ENCODE assay signal across 19 cellular contexts in genomic region chr6:44008821-44009370, GRCh38.
"Had no signal": no experiment of that assay in that cellular context is flagged by ENCODE, and none has a peak within 500 bp of the region (broad histone marks: within the 10 kb centered on the region; RNA-seq: fewer than 3 reads in every experiment).

No MANE protein-coding gene starts in this region.

- H3K9me3 ChIP-seq: adrenal gland, breast epithelium, esophagus muscularis mucosa, lower lobe of right lung, testis had no signal

- ATAC-seq: activated CD8-positive, alpha-beta memory T cell treated with anti-CD3 and anti-CD28 coated beads, Interleukin-2, amount 10 ng/mL, durations not matched to agents 7 days and 5 days; left colon; lower lobe of right lung; stimulated activated naive CD8-positive, alpha-beta T cell treated with anti-CD3 and anti-CD28 coated beads, Interleukin-15, amount 100 ng/mL, for 72 hours had no signal

- H3K4me3 ChIP-seq: adrenal gland, breast epithelium, esophagus muscularis mucosa, hepatocyte, lower lobe of right lung, skin epidermis, testis had no signal

- H2AFZ ChIP-seq: hepatocyte had no signal

- DNase-seq: activated CD4-positive, alpha-beta memory T cell treated with anti-CD3 and anti-CD28 coated beads for 36 hours; activated CD4-positive, alpha-beta T cell treated with anti-CD3 and anti-CD28 coated beads for 1 hour; activated CD8-positive, alpha-beta memory T cell treated with anti-CD3 and anti-CD28 coated beads, Interleukin-2, amount 10 ng/mL, durations not matched to agents 7 days and 5 days; activated T-cell treated with anti-CD3 and anti-CD28 coated beads, Interleukin-2, amount 50 U/mL, for 1 hour; cerebellar nuclear complex; effector CD8-positive, alpha-beta T cell; left colon; lower lobe of right lung; midbrain; occipital lobe; stimulated activated CD4-positive, alpha-beta T cell treated with anti-CD3 and anti-CD28 coated beads, Interleukin-4, amount 100 ng/mL, for 1 hour; stimulated activated naive CD8-positive, alpha-beta T cell treated with anti-CD3 and anti-CD28 coated beads, Interleukin-15, amount 100 ng/mL, for 72 hours; T1000; testis had no signal

- H3K4me1 ChIP-seq: breast epithelium, testis had no signal

- H3K4me2 ChIP-seq: hepatocyte had no signal

- H3K27me3 ChIP-seq: adrenal gland, breast epithelium, hepatocyte, testis had no signal

- H3K27ac ChIP-seq: adrenal gland, breast epithelium, esophagus muscularis mucosa, hepatocyte, lower lobe of right lung, skin epidermis, testis had no signal

- H3K36me3 ChIP-seq: adrenal gland, breast epithelium, esophagus muscularis mucosa, lower lobe of right lung had no signal
